ENCODE assay signal across 1 cellular context in the genomic region with DNA sequence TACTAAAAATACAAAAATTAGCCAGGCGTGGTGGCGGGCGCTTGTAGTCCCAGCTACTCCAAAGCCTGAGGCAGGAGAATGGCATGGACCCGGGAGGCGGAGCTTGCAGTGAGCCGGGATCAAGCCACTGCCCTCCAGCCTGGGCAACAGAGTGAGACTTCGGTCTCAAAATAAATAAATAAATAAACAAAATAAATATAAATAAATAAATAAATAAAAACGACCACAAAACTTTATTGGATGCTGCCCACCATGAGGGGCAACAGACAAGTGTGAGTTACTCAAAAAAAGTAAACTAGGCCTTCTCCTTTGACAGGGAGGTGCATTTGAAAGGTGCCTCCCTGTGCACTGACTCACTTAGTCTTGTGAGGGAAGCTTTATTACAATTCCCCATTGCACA.
TF ChIP-seq lines count a peak whose summit lies in the region.

No MANE protein-coding gene starts in this region.

TF ChIP-seq in HepG2, 621 proteins besides CTCF, POLR2A, EP300 and RAD21:
- TF ChIP-seq, protein P1, sequence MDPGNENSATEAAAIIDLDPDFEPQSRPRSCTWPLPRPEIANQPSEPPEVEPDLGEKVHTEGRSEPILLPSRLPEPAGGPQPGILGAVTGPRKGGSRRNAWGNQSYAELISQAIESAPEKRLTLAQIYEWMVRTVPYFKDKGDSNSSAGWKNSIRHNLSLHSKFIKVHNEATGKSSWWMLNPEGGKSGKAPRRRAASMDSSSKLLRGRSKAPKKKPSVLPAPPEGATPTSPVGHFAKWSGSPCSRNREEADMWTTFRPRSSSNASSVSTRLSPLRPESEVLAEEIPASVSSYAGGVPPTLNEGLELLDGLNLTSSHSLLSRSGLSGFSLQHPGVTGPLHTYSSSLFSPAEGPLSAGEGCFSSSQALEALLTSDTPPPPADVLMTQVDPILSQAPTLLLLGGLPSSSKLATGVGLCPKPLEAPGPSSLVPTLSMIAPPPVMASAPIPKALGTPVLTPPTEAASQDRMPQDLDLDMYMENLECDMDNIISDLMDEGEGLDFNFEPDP (CRISPR knock-in tag; conservative IDR thresholded peaks at IDR 0.05) = no peak
- TF ChIP-seq GABPA (IDR thresholded peaks at IDR 0.05; ENCODE audit: low read depth, low read length) = no peak
- no peak for TF ChIP-seq GABPA (CRISPR knock-in tag; IDR thresholded peaks at IDR 0.05; ENCODE audit: low read depth)
- TF ChIP-seq FOXK1 (CRISPR knock-in tag; IDR thresholded peaks at IDR 0.05; ENCODE audit: borderline replicate concordance, low read depth) = no peak
- TF ChIP-seq ZNF607 (CRISPR knock-in tag; IDR thresholded peaks at IDR 0.05; ENCODE audit: borderline replicate concordance) = no peak
- TF ChIP-seq EED (CRISPR knock-in tag; IDR thresholded peaks at IDR 0.05) = no peak
- no peak for TF ChIP-seq MBD4 (IDR thresholded peaks at IDR 0.05; ENCODE audit: borderline replicate concordance, low read length)
- no peak for TF ChIP-seq ZNF143 (CRISPR knock-in tag; IDR thresholded peaks at IDR 0.05)
- TF ChIP-seq ARID2 (CRISPR knock-in tag; IDR thresholded peaks at IDR 0.05; ENCODE audit: borderline replicate concordance) = no peak
- TF ChIP-seq PRMT3 (CRISPR knock-in tag; IDR thresholded peaks at IDR 0.05; ENCODE audit: borderline replicate concordance, low read depth) = no peak
- no peak for TF ChIP-seq KDM5B (CRISPR knock-in tag; IDR thresholded peaks at IDR 0.05; ENCODE audit: borderline replicate concordance)
- TF ChIP-seq BRF2 (CRISPR knock-in tag; IDR thresholded peaks at IDR 0.05) = no peak
- TF ChIP-seq HBP1 (CRISPR knock-in tag; IDR thresholded peaks at IDR 0.05; ENCODE audit: low read depth) = no peak
- TF ChIP-seq ZNF3 (CRISPR knock-in tag; IDR thresholded peaks at IDR 0.05) = no peak
- no peak for TF ChIP-seq MTA3 (CRISPR knock-in tag; IDR thresholded peaks at IDR 0.05)
- TF ChIP-seq DNMT3B (CRISPR knock-in tag; conservative IDR thresholded peaks at IDR 0.05) = no peak
- TF ChIP-seq ZSCAN9 (CRISPR knock-in tag; IDR thresholded peaks at IDR 0.05; ENCODE audit: borderline replicate concordance) = no peak
- TF ChIP-seq, protein P2, sequence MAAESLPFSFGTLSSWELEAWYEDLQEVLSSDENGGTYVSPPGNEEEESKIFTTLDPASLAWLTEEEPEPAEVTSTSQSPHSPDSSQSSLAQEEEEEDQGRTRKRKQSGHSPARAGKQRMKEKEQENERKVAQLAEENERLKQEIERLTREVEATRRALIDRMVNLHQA (CRISPR knock-in tag; IDR thresholded peaks at IDR 0.05) = no peak
